ENCODE assay signal across 8 cellular contexts in the genomic region with DNA sequence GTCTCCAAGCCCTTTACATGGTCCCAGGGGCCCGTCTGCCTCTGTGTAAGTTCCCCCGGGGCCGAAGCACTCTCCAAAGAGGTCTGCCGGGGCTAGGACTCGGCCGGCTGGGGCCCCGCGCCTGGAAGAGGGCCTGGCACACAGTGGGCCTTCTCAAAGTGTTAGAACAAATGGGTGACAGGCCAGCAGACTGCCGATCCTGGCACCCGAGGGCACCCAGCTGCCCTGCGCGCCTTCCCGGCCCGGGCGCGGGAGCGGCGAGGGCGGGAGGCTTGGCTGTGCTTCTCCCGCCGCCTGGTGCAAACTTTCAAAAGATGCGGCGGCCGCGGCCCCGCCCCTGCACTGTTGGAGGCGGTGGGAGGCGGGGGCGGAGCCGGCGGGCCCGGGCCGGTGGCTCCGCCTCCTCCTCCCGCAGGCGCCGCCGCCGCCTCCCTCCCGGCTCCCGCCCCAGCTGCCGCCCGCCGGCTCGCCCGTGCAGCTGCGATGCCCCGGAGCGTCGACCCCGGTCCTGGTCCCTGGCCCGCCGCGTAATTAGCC. TPM values are rescaled to one million over a fixed set of nuclear protein-coding genes. Genes with fewer than 3 reads are reported as not detected.
DNase-seq lines count a peak whose midpoint lies in the region; ATAC-seq and TF ChIP-seq lines count a peak whose summit lies in the region.

NEURL1B (plus strand) TSS at position 442 of the 537 bp plus-strand sequence. CDS start 144 bp downstream, outside the sequence.

- no peak within 1 kb of the TSS for H3K27ac Mint-ChIP-seq in stimulated activated naive CD8-positive, alpha-beta T cell treated with anti-CD3 and anti-CD28 coated beads, Interleukin-15, amount 100 ng/mL, for 72 hours

- WGBS in esophagus squamous epithelium, 2 donors = 0% methylated on average over 1 of the region's 54 CpGs; no CpG with 5 or more reads in 1 of the 2 donors

- peaks cover 0 to 14% (median 4%) of the 10 kb centered on the region in 3 donors for H3K36me3 ChIP-seq in esophagus squamous epithelium

- H3K4me3 ChIP-seq in esophagus squamous epithelium = peak within 1 kb of the TSS; percentile 87 to 95 (median 92)
- H3K4me3 ChIP-seq in mononuclear cell (ENCODE audit: low read length) = peak within 1 kb of the TSS; percentile 28

- H3K27me3 ChIP-seq in esophagus squamous epithelium (peaks cover 0 to 13% (median 0%) of the 10 kb centered on the region in 4 donors), mononuclear cell (ENCODE audit: insufficient read depth, low read length) (peaks cover 12% of the 10 kb centered on the region)

- peaks cover 6 to 81% (median 40%) of the 10 kb centered on the region in 3 donors for H3K4me1 ChIP-seq in esophagus squamous epithelium
- H3K4me1 ChIP-seq in mononuclear cell (ENCODE audit: insufficient read depth, low read length) = peaks cover 28% of the 10 kb centered on the region

- DNase-seq in ELR (ENCODE audit: low read depth) (peak; percentile 72), NCI-H526 (lab: John Stamatoyannopoulos, UW) (peak; percentile 45 to 86), activated T-cell treated with anti-CD3 and anti-CD28 coated beads for 24 hours (ENCODE audit: low read depth) (peak; percentile 16), esophagus squamous epithelium (lab: John Stamatoyannopoulos, UW) (no peak)
- peak; percentile 36 to 51 for DNase-seq in stimulated activated naive CD8-positive, alpha-beta T cell treated with anti-CD3 and anti-CD28 coated beads, Interleukin-15, amount 100 ng/mL, for 72 hours

- no peaks in the 10 kb centered on the region for H3K9me3 Mint-ChIP-seq in stimulated activated naive CD8-positive, alpha-beta T cell treated with anti-CD3 and anti-CD28 coated beads, Interleukin-15, amount 100 ng/mL, for 72 hours

- intact Hi-C loops in esophagus squamous epithelium (cut with DNase I) = no loop called here

- H3K9me3 ChIP-seq in esophagus squamous epithelium = no peaks in the 10 kb centered on the region
- H3K9me3 ChIP-seq in mononuclear cell (ENCODE audit: low read depth, low read length) = no peaks in the 10 kb centered on the region

- H3K4me1 Mint-ChIP-seq in stimulated activated naive CD8-positive, alpha-beta T cell treated with anti-CD3 and anti-CD28 coated beads, Interleukin-15, amount 100 ng/mL, for 72 hours = peaks cover 6% of the 10 kb centered on the region

- ATAC-seq in HG03103 (IDR thresholded peaks at IDR 0.05; ENCODE audit: low read depth, unreplicated experiment) (peak; percentile 60), GM21576 (IDR thresholded peaks at IDR 0.05; ENCODE audit: unreplicated experiment) (no peak)
- ATAC-seq in stimulated activated naive CD8-positive, alpha-beta T cell treated with anti-CD3 and anti-CD28 coated beads, Interleukin-15, amount 100 ng/mL, for 72 hours = peak; percentile 71

- peak within 1 kb of the TSS; percentile 60 to 71 for H3K4me3 Mint-ChIP-seq in stimulated activated naive CD8-positive, alpha-beta T cell treated with anti-CD3 and anti-CD28 coated beads, Interleukin-15, amount 100 ng/mL, for 72 hours

- TF ChIP-seq CTCF in esophagus squamous epithelium (IDR thresholded peaks at IDR 0.05) = peak in 2 of 6 experiments; percentile 18 to 25

- H3K27me3 Mint-ChIP-seq in stimulated activated naive CD8-positive, alpha-beta T cell treated with anti-CD3 and anti-CD28 coated beads, Interleukin-15, amount 100 ng/mL, for 72 hours = peaks cover 58% of the 10 kb centered on the region

- peak within 1 kb of the TSS; percentile 86 to 95 (median 94) for H3K27ac ChIP-seq in esophagus squamous epithelium

- peak in 2 of 4 donors; percentile 30 to 71 for TF ChIP-seq POLR2A in esophagus squamous epithelium (IDR thresholded peaks at IDR 0.05)

RNA-seq across cellular contexts. Expression of gene NEURL1B, which starts in this region (rescaled TPM):
- total RNA-seq in esophagus squamous epithelium = 10 to 100 TPM; 11.9 to 18.8 (median 15.6) TPM
- total RNA-seq in mononuclear cell = 0.10 TPM

Comparison
In these comparisons a context has a peak if more than half of its experiments do, and no peak if none do; other contexts are left out.
1. RNA of gene NEURL1B (total RNA-seq): 11.9 to 18.8 TPM in esophagus squamous epithelium; 0.10 TPM in mononuclear cell (single experiment); every median in the first group is over 10 times any median in the second.